Comparison of ENCODE assay signal across 8 cellular contexts in the genomic region with DNA sequence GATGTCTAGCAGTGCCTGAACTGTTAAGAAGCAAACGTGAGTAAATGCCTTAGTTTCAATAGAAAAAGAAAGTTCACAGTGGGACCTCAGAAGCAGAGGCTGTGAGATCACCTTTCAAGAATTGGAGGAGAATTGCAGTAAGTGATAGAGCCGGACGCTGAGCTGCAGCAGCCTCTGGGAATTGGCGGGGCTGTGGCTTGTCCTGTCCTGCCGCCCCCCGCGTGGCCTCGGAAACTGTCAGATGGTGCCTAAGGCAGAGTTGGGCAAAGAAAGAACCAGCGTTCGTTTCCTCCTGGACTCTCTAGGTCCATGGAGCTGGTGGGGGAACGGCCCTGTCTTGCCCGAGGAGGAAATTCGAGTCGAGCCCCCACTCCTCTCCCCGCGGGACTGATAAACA. TPM values are rescaled to one million over a fixed set of nuclear protein-coding genes. Genes with fewer than 3 reads are reported as not detected.
DNase-seq lines count a peak whose midpoint lies in the region; ATAC-seq, FAIRE-seq and TF ChIP-seq lines count a peak whose summit lies in the region.

No MANE protein-coding gene starts in this region.

- TF ChIP-seq EP300 in H1 (IDR thresholded peaks at IDR 0.05; ENCODE audit: borderline replicate concordance in 1 of 2, low read depth in 2 of 2, low read length in 2 of 2) = no peak

- H4K5ac ChIP-seq in H1 (ENCODE audit: insufficient read length, low read depth, low read length) = no peak overlapping the region

- TF ChIP-seq CTCF in GM12864 (IDR thresholded peaks at IDR 0.05; ENCODE audit: low read depth, low read length, missing control alignments) (no peak), PC-9 (conservative IDR thresholded peaks at IDR 0.05) (no peak), H1 (IDR thresholded peaks at IDR 0.05; ENCODE audit: control extremely low read depth in 1 of 3, insufficient read depth in 1 of 3, low read depth in 1 of 3, low read length in 3 of 3) (no peak), natural killer cell (IDR thresholded peaks at IDR 0.05) (no peak)

- peaks cover 14% of the 10 kb centered on the region; the same call in 1 of the 2 replicates for H3K23me2 ChIP-seq in H1 (ENCODE audit: low read depth, low read length)

- H3K4me3 ChIP-seq in GM12864 (ENCODE audit: low read depth, low read length) = peak overlapping the region; percentile 62
- peak overlapping the region; percentile 58 for H3K4me3 ChIP-seq in PC-9
- peak overlapping the region; percentile 52 to 82 (median 74) for H3K4me3 ChIP-seq in H1 (ENCODE audit: extremely low read depth in 1 of 4, insufficient read depth in 2 of 4, low read depth in 3 of 4, low read length in 4 of 4)

- peak overlapping the region; percentile 84 for H2AFZ ChIP-seq in PC-9
- peak overlapping the region; percentile 48 for H2AFZ ChIP-seq in H1 (ENCODE audit: low read length)

- H3K27ac ChIP-seq in PC-9 (no peak overlapping the region), H1 (ENCODE audit: low read depth, low read length) (no peak overlapping the region)

- H2AK5ac ChIP-seq in H1 (ENCODE audit: low read depth, low read length) = no peak overlapping the region

- H2BK20ac ChIP-seq in H1 (ENCODE audit: low read length) = no peak overlapping the region

- POLR2A ChIA-PET in PC-9 (lab: Charles Lee; ENCODE audit: unreplicated experiment) = no interaction called here
- POLR2A ChIA-PET in H1 (lab: Charles Lee; ENCODE audit: partially characterized antibody) = interaction anchor here (0.5 to 0.8 kb wide), 3 partner anchors 94 to 227 kb away, joined by 3 to 5 read pairs (median 4); a partner anchor contains a TSS

- CTCF ChIA-PET in PC-9 (lab: Charles Lee) (no interaction called here), H1 (lab: Charles Lee; ENCODE audit: partially characterized antibody) (interaction anchor here (1.4 to 1.5 kb wide), 2 partner anchors 15 to 67 kb away, joined by 3 to 6 read pairs; no protein-coding TSS in a partner anchor)

- no peak overlapping the region for H3K4ac ChIP-seq in H1 (replicated peaks; ENCODE audit: insufficient read length, low read depth, low read length)

- H3K9me3 ChIP-seq in PC-9 (ENCODE audit: insufficient read depth, low read depth) = no peaks in the 10 kb centered on the region
- no peaks in the 10 kb centered on the region; a peak in 1 of 4 replicates for H3K9me3 ChIP-seq in H1 (ENCODE audit: insufficient read depth in 2 of 2, low read depth in 1 of 2, low read length in 1 of 2)

- BruUV-seq in PC-9 (replicated peaks; lab: Mats Ljungman, UMichigan) = no TSS peak

- H2BK12ac ChIP-seq in H1 (ENCODE audit: low read depth, low read length) = 0 out of 2 replicates have a peak overlapping the region, but pooled peaks have one; percentile 75

- no peak overlapping the region for H4K8ac ChIP-seq in H1 (ENCODE audit: extremely low read depth, insufficient read depth, low read length)

- peak overlapping the region; percentile 60 for H3K18ac ChIP-seq in H1 (ENCODE audit: extremely low read depth, low read length)

- H3K4me2 ChIP-seq in PC-9 (peak overlapping the region; percentile 85), H1 (ENCODE audit: insufficient read depth in 1 of 2, low read depth in 2 of 2, low read length in 2 of 2) (peak overlapping the region; percentile 81 to 93)

- no peak for TF ChIP-seq POLR2A in H1 (IDR thresholded peaks at IDR 0.05; ENCODE audit: control extremely low read depth in 1 of 2, low read depth in 2 of 2, low read length in 2 of 2)

- no peak for DNase-seq in GM12864 (ENCODE audit: low read depth)
- no peak for DNase-seq in PC-9
- DNase-seq in H1 (ENCODE audit: low read depth in 1 of 2, low spot score in 2 of 2) = no peak
- no peak for DNase-seq in natural killer cell
- no peak for DNase-seq in HCEC 1CT
- DNase-seq in SKM-1 treated with dmso at 0.1 percent for 144 hours (lab: John Stamatoyannopoulos, UW; ENCODE audit: unreplicated experiment) = no peak
- DNase-seq in SKM-1 (lab: John Stamatoyannopoulos, UW; ENCODE audit: unreplicated experiment) = no peak

- intact Hi-C loops in PC-9 (cut with micrococcal nuclease; ENCODE audit: unreplicated experiment) (no loop called here), natural killer cell (cut with micrococcal nuclease) (no loop called here)

- H2BK5ac ChIP-seq in H1 (ENCODE audit: low read depth, low read length) = no peak overlapping the region

- H2BK15ac ChIP-seq in H1 (ENCODE audit: low read length) = peak overlapping the region; percentile 85; the same call in 1 of the 2 replicates

- no peak overlapping the region for H4K91ac ChIP-seq in H1 (replicated peaks; ENCODE audit: insufficient read length, low read length)

- no peaks in the 10 kb centered on the region for H3K79me1 ChIP-seq in H1 (ENCODE audit: low read depth, low read length)

- H3K9ac ChIP-seq in H1 (replicated peaks in 1 of 4; ENCODE audit: extremely low read depth in 1 of 4, low read depth in 3 of 4, low read length in 3 of 4) = no peak overlapping the region

- no peaks in the 10 kb centered on the region for H3K9me2 ChIP-seq in PC-9 (ENCODE audit: insufficient read depth)

- ATAC-seq in natural killer cell (peak in 1 of 3 donors; percentile 27), HG03280 (IDR thresholded peaks at IDR 0.05; ENCODE audit: unreplicated experiment) (no peak)

- no peak overlapping the region for H3K23ac ChIP-seq in H1 (ENCODE audit: insufficient read length)

- no peaks in the 10 kb centered on the region for H3K9me3 Mint-ChIP-seq in natural killer cell

- no peaks in the 10 kb centered on the region for H3K36me3 ChIP-seq in PC-9 (ENCODE audit: low read depth)
- no peaks in the 10 kb centered on the region for H3K36me3 ChIP-seq in H1 (ENCODE audit: control insufficient read depth in 2 of 4, insufficient read depth in 4 of 4, low read length in 3 of 4)

- no peak for TF ChIP-seq RAD21 in H1 (IDR thresholded peaks at IDR 0.05 in 1 of 2, conservative IDR thresholded peaks at IDR 0.05 in 1 of 2; ENCODE audit: low read depth in 2 of 2, low read length in 2 of 2)

- no peak overlapping the region for H3K56ac ChIP-seq in H1 (replicated peaks; ENCODE audit: insufficient read length, low read depth, low read length)

- H3F3A ChIP-seq in PC-9 (ENCODE audit: insufficient read depth, low read depth) = no peaks in the 10 kb centered on the region

- H3K14ac ChIP-seq in H1 (ENCODE audit: insufficient read length) = no peak overlapping the region

- H3K36me3 Mint-ChIP-seq in natural killer cell = no peaks in the 10 kb centered on the region

- 2% methylated on average over 15 of the region's 16 CpGs; no CpG with 5 or more reads in 1 of the 2 experiments for WGBS in H1 (ENCODE audit: extremely low coverage in 1 of 2, insufficient coverage in 1 of 2, insufficient read length in 1 of 2, insufficient replicate concordance in 2 of 2, low coverage in 1 of 2, low lambda C conversion rate in 2 of 2, missing lambda C conversion rate in 1 of 2), 2 experiments

- H3K27ac Mint-ChIP-seq in natural killer cell = peak overlapping the region in 1 of 2 donors; percentile 80

- peaks cover 53 to 58% of the 10 kb centered on the region in 2 donors for H3K27me3 Mint-ChIP-seq in natural killer cell (ENCODE audit: low read depth in 2 of 2)

- no peaks in the 10 kb centered on the region for H4K20me1 ChIP-seq in PC-9 (ENCODE audit: insufficient read depth)
- peaks cover 0 to 2% of the 10 kb centered on the region in 2 experiments for H4K20me1 ChIP-seq in H1 (replicated peaks in 1 of 2; ENCODE audit: control insufficient read depth in 1 of 2, insufficient read depth in 2 of 2, low read length in 2 of 2)

- no peak overlapping the region for H2BK120ac ChIP-seq in H1 (replicated peaks; ENCODE audit: low read depth, low read length)

- H3K79me2 ChIP-seq in PC-9 (ENCODE audit: low read depth) (no peaks in the 10 kb centered on the region), H1 (ENCODE audit: control insufficient read depth in 1 of 2, insufficient read depth in 2 of 2, low read length in 2 of 2) (no peaks in the 10 kb centered on the region)

- no peak for FAIRE-seq in H1 (lab: Jason Lieb, UNC)

- H3K4me1 ChIP-seq in PC-9 (replicated peaks; ENCODE audit: insufficient read depth) = 0 out of 2 replicates have a peak, but pooled peaks cover 8% of the 10 kb centered on the region
- H3K4me1 ChIP-seq in H1 (replicated peaks in 1 of 4; ENCODE audit: control insufficient read depth in 3 of 4, insufficient read depth in 4 of 4, low read length in 3 of 4) = peaks cover 0 to 10% (median 4%) of the 10 kb centered on the region in 4 experiments; a peak in 3 of 7 replicates

- H3K27me3 ChIP-seq in PC-9 (ENCODE audit: insufficient read depth, low read depth) (peaks cover 42% of the 10 kb centered on the region), H1 (replicated peaks in 1 of 4; ENCODE audit: control insufficient read depth in 3 of 4, extremely low read depth in 1 of 4, insufficient read depth in 3 of 4, low read length in 3 of 4) (peaks cover 7 to 52% (median 44%) of the 10 kb centered on the region in 4 experiments)

- peak overlapping the region; percentile 88 for H3K4me3 Mint-ChIP-seq in natural killer cell

- H3K4me1 Mint-ChIP-seq in natural killer cell = peaks cover 20 to 28% of the 10 kb centered on the region in 2 donors

TF ChIP-seq in H1, 55 proteins besides CTCF, POLR2A, EP300 and RAD21 (continues in another document):
- TF ChIP-seq EGR1 (IDR thresholded peaks at IDR 0.05; ENCODE audit: borderline replicate concordance, low read depth, low read length) = no peak
- TF ChIP-seq POLR2AphosphoS5 (IDR thresholded peaks at IDR 0.05; ENCODE audit: low read depth, low read length) = no peak
- TF ChIP-seq, protein P1, sequence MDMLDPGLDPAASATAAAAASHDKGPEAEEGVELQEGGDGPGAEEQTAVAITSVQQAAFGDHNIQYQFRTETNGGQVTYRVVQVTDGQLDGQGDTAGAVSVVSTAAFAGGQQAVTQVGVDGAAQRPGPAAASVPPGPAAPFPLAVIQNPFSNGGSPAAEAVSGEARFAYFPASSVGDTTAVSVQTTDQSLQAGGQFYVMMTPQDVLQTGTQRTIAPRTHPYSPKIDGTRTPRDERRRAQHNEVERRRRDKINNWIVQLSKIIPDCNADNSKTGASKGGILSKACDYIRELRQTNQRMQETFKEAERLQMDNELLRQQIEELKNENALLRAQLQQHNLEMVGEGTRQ (IDR thresholded peaks at IDR 0.05; ENCODE audit: low read length) = no peak
- no peak for TF ChIP-seq KDM1A (IDR thresholded peaks at IDR 0.05; ENCODE audit: borderline replicate concordance, low read length)
- no peak for TF ChIP-seq PHF8 (conservative IDR thresholded peaks at IDR 0.05; ENCODE audit: low read depth, low read length)

RNA-seq across cellular contexts. Expression of a gene that starts 0.6 kb away (rescaled TPM):
- total RNA-seq in PC-9 (2021) (0.07 TPM in 1 of 2 replicates, not detected in the other), natural killer cell (10 to 100 TPM in 1 of 3 donors, 1 to 10 TPM in 2; 8.4 to 25.6 (median 9.8) TPM)
- 7.4 and 7.5 TPM in 2 replicates for total RNA-seq in H1 (2021; fragmentation: NEBNext Ultra II Directional; extraction: Animal tissue kit (Norgen Biotek cat#: 25700))
- 6.0 and 8.1 TPM in 2 replicates for polyA plus RNA-seq in H1 (2011; rRNA removed)
- polyA plus RNA-seq in H1 (2011; cell fraction: cytosol; rRNA removed) = 8.1 TPM
- polyA plus RNA-seq in H1 (2011; cell fraction: nucleus; rRNA removed) = 16.5 TPM
- polyA plus RNA-seq in H1 (2012, experiment 1 of 2) = 5.2 to 7.4 TPM (median 6.3 TPM) in 4 replicates
- 4.9 TPM for polyA plus RNA-seq in H1 (2012, experiment 2 of 2)
- polyA plus RNA-seq in H1 (2013, experiment 1 of 2) = 5.3 TPM
- 3.7 TPM for polyA plus RNA-seq in H1 (2013, experiment 2 of 2)
- polyA minus RNA-seq in H1 (2011; rRNA and poly(A)+ RNA removed) = 1.8 and 2.9 TPM in 2 replicates
- 6.0 TPM for polyA minus RNA-seq in H1 (2011; cell fraction: cytosol; rRNA and poly(A)+ RNA removed)
- 13.4 TPM for polyA minus RNA-seq in H1 (2011; cell fraction: nucleus; rRNA and poly(A)+ RNA removed)
